In genomic region chr1:89407355-89407754, GRCh38 we compare ENCODE assay signal across 9 cellular contexts. TPM values are rescaled to one million over a fixed set of nuclear protein-coding genes. Genes with fewer than 3 reads are reported as not detected.
DNase-seq lines count a peak whose midpoint lies in the region; ATAC-seq and TF ChIP-seq lines count a peak whose summit lies in the region.
"Had no signal": no experiment of that assay in that cellular context is flagged by ENCODE, and none has a peak within 500 bp of the region (broad histone marks: within the 10 kb centered on the region; RNA-seq: fewer than 3 reads in every experiment).

No MANE protein-coding gene starts in this region.

- no peaks in the 10 kb centered on the region for H3K9me3 ChIP-seq in gastrocnemius medialis

- H3K4me3 Mint-ChIP-seq in T-helper 1 cell treated with Interleukin-12 subunit alpha and Interleukin-12 subunit beta and Interleukin-4 antibody, amounts not matched to agents 30 μg/mL and 1 μg/mL, for 36 hours = peak overlapping the region; percentile 82

- H3K4me1 ChIP-seq in gastrocnemius medialis = peaks cover 0 to 3% of the 10 kb centered on the region in 2 donors

- TF ChIP-seq POLR2A in gastrocnemius medialis (IDR thresholded peaks at IDR 0.05) = no peak

- H3K4me3 ChIP-seq in gastrocnemius medialis = peak overlapping the region; percentile 24 to 50 (median 34)

- H3K27me3 Mint-ChIP-seq in T-helper 1 cell treated with Interleukin-12 subunit alpha and Interleukin-12 subunit beta and Interleukin-4 antibody, amounts not matched to agents 30 μg/mL and 1 μg/mL, for 36 hours (ENCODE audit: low read depth) = peaks cover 13% of the 10 kb centered on the region

- H3K36me3 Mint-ChIP-seq in T-helper 1 cell treated with Interleukin-12 subunit alpha and Interleukin-12 subunit beta and Interleukin-4 antibody, amounts not matched to agents 30 μg/mL and 1 μg/mL, for 36 hours (ENCODE audit: low read depth) = peaks cover 7% of the 10 kb centered on the region

- ATAC-seq in gastrocnemius medialis = peak; percentile 52 to 60
- no peak for ATAC-seq in GM21423 (IDR thresholded peaks at IDR 0.05; ENCODE audit: unreplicated experiment)
- ATAC-seq in GM18909 (IDR thresholded peaks at IDR 0.05; ENCODE audit: poor library complexity, unreplicated experiment) = no peak

- DNase-seq in GM04504 (ENCODE audit: low read depth) (peak; percentile 1), glomerular visceral epithelial cell (ENCODE audit: extremely low spot score) (peak; percentile 14), gastrocnemius medialis (no peak), Ammon's horn (ENCODE audit: low spot score) (no peak), HCEC 1CT (no peak)
- DNase-seq: NCI-H510A treated with DMSO at 0.1 percent for 48 hours had no signal

- peak overlapping the region; percentile 13 to 68 (median 50) for H3K27ac ChIP-seq in gastrocnemius medialis

- intact Hi-C loops in gastrocnemius medialis (cut with DNase I; ENCODE audit: low total_unique reads) = no loop called here

- peaks cover 12% of the 10 kb centered on the region for H3K9me3 Mint-ChIP-seq in T-helper 1 cell treated with Interleukin-12 subunit alpha and Interleukin-12 subunit beta and Interleukin-4 antibody, amounts not matched to agents 30 μg/mL and 1 μg/mL, for 36 hours

- no peak for TF ChIP-seq CTCF in gastrocnemius medialis (IDR thresholded peaks at IDR 0.05 in 4 of 5, conservative IDR thresholded peaks at IDR 0.05 in 1 of 5)

- in situ Hi-C loops in gastrocnemius medialis (cut with MboI; ENCODE audit: low sequenced_read_pairs in 4 of 4) = no loop called here

- H3K4me1 Mint-ChIP-seq in T-helper 1 cell treated with Interleukin-12 subunit alpha and Interleukin-12 subunit beta and Interleukin-4 antibody, amounts not matched to agents 30 μg/mL and 1 μg/mL, for 36 hours (ENCODE audit: low read depth) = peaks cover 20% of the 10 kb centered on the region

- H3K27ac Mint-ChIP-seq in T-helper 1 cell treated with Interleukin-12 subunit alpha and Interleukin-12 subunit beta and Interleukin-4 antibody, amounts not matched to agents 30 μg/mL and 1 μg/mL, for 36 hours = peak overlapping the region; percentile 74

- no peaks in the 10 kb centered on the region for H3K27me3 ChIP-seq in gastrocnemius medialis

- H3K36me3 ChIP-seq in gastrocnemius medialis = no peaks in the 10 kb centered on the region

RNA-seq across cellular contexts. Expression of gene GBP6, which starts 43.5 kb away (rescaled TPM):
- not detected for total RNA-seq in gastrocnemius medialis

Comparison
In these comparisons a context has a peak if more than half of its experiments do, and no peak if none do; other contexts are left out.
1. DNase-seq: peak in GM04504 (single experiment) and glomerular visceral epithelial cell (single experiment); none in gastrocnemius medialis (0 of 2), Ammon's horn (single experiment) and HCEC 1CT (single experiment).
2. ATAC-seq: peak in gastrocnemius medialis (2 of 2); none in GM21423 (single experiment) and GM18909 (single experiment).